26 cellular contexts compared by ENCODE assay signal in genomic region chr9:137650259-137650658, GRCh38. TPM values are rescaled to one million over a fixed set of nuclear protein-coding genes. Genes with fewer than 3 reads are reported as not detected.
DNase-seq lines count a peak whose midpoint lies in the region; ATAC-seq, FAIRE-seq and TF ChIP-seq lines count a peak whose summit lies in the region.
"Had no signal": no experiment of that assay in that cellular context is flagged by ENCODE, and none has a peak within 500 bp of the region (broad histone marks: within the 10 kb centered on the region; RNA-seq: fewer than 3 reads in every experiment).

No MANE protein-coding gene starts in this region.

- no peak overlapping the region for H3K27ac ChIP-seq in adrenal gland
- H3K27ac ChIP-seq: 22Rv1, prostate gland, sigmoid colon, stomach, tibial artery had no signal

- TF ChIP-seq CTCF in activated B cell treated with CpG ODN at 0.5 μM for 24 hours (IDR thresholded peaks at IDR 0.05) = no peak
- TF ChIP-seq CTCF in adrenal gland (IDR thresholded peaks at IDR 0.05) = no peak

- H3K4me3 Mint-ChIP-seq in T-helper 2 cell treated with Interferon-gamma antibody and Interleukin-4, amounts not matched to agents 5 μg/mL and 100 μg/mL, for 36 hours = no peak overlapping the region
- H3K4me3 Mint-ChIP-seq in activated B cell treated with CpG ODN at 0.5 μM for 24 hours = no peak overlapping the region
- no peak overlapping the region for H3K4me3 Mint-ChIP-seq in memory B cell
- H3K4me3 Mint-ChIP-seq: CD4-positive, alpha-beta T cell; T-helper 1 cell treated with Interleukin-12 subunit alpha and Interleukin-12 subunit beta and Interleukin-4 antibody, amounts not matched to agents 30 μg/mL and 1 μg/mL, for 36 hours had no signal

- H3K4me1 Mint-ChIP-seq in T-helper 2 cell treated with Interferon-gamma antibody and Interleukin-4, amounts not matched to agents 5 μg/mL and 100 μg/mL, for 36 hours (ENCODE audit: low read depth) = peaks cover 20% of the 10 kb centered on the region
- peaks cover 47% of the 10 kb centered on the region for H3K4me1 Mint-ChIP-seq in activated B cell treated with CpG ODN at 0.5 μM for 24 hours
- H3K4me1 Mint-ChIP-seq in memory B cell = peaks cover 28% of the 10 kb centered on the region

- H3K9me3 ChIP-seq in adrenal gland (replicated peaks in 1 of 3) = no peaks in the 10 kb centered on the region
- H3K9me3 ChIP-seq: prostate gland, sigmoid colon, stomach, tibial artery had no signal

- peaks cover 0 to 10% of the 10 kb centered on the region in 2 donors for H3K36me3 ChIP-seq in adrenal gland (replicated peaks in 1 of 2)
- H3K36me3 ChIP-seq: prostate gland had no signal

- H3K4me3 ChIP-seq in adrenal gland = no peak overlapping the region
- H3K4me3 ChIP-seq: lung, prostate gland, sigmoid colon, stomach, tibial artery had no signal

- peak overlapping the region; percentile 17 for H3K27ac Mint-ChIP-seq in T-helper 2 cell treated with Interferon-gamma antibody and Interleukin-4, amounts not matched to agents 5 μg/mL and 100 μg/mL, for 36 hours
- H3K27ac Mint-ChIP-seq in activated B cell treated with CpG ODN at 0.5 μM for 24 hours (no peak overlapping the region), memory B cell (no peak overlapping the region)
- H3K27ac Mint-ChIP-seq: CD4-positive, alpha-beta T cell; T-helper 1 cell treated with Interleukin-12 subunit alpha and Interleukin-12 subunit beta and Interleukin-4 antibody, amounts not matched to agents 30 μg/mL and 1 μg/mL, for 36 hours had no signal

- FAIRE-seq in GM12891 (lab: Jason Lieb, UNC) = peak; percentile 35
- FAIRE-seq: HepG2 had no signal

- no peaks in the 10 kb centered on the region for H3K27me3 Mint-ChIP-seq in T-helper 2 cell treated with Interferon-gamma antibody and Interleukin-4, amounts not matched to agents 5 μg/mL and 100 μg/mL, for 36 hours (ENCODE audit: low read depth)
- H3K27me3 Mint-ChIP-seq in activated B cell treated with CpG ODN at 0.5 μM for 24 hours (no peaks in the 10 kb centered on the region), memory B cell (no peaks in the 10 kb centered on the region)
- H3K27me3 Mint-ChIP-seq: CD4-positive, alpha-beta T cell had no signal

- DNase-seq in T-helper 2 cell treated with Interferon-gamma antibody and Interleukin-4, amounts not matched to agents 5 μg/mL and 100 μg/mL, for 36 hours (ENCODE audit: low spot score) = no peak
- no peak for DNase-seq in T-helper 2 cell
- DNase-seq in GM12891 (ENCODE audit: insufficient read length, low spot score) = no peak
- DNase-seq in activated B cell treated with CpG ODN at 0.5 μM for 24 hours = no peak
- no peak for DNase-seq in memory B cell (ENCODE audit: low spot score in 2 of 2)
- no peak for DNase-seq in DMS 273 treated with DMSO at 0.1 percent for 48 hours (lab: John Stamatoyannopoulos, UW)
- no peak for DNase-seq in mucosa of gallbladder (ENCODE audit: low spot score)
- DNase-seq in adrenal gland = no peak
- DNase-seq: activated CD4-positive, alpha-beta T cell treated with anti-CD3 and anti-CD28 coated beads, Interleukin-2, amount 50 U/mL, for 1 hour; activated CD8-positive, alpha-beta memory T cell treated with anti-CD3 and anti-CD28 coated beads, Interleukin-2, amount 50 U/mL, for 48 hours; CD4-positive, alpha-beta T cell; dermis blood vessel endothelial cell; HCEC 1CT; head of caudate nucleus; NCI-H1048; NCI-H187 treated with DMSO at 0.1 percent for 48 hours; NCI-H526 treated with DMSO at 0.1 percent for 48 hours; stimulated activated CD4-positive, alpha-beta T cell treated with anti-CD3 and anti-CD28 coated beads, Interleukin-15, amount 100 ng/mL, for 24 hours; stomach had no signal

- TF ChIP-seq POLR2A in GM12891 (IDR thresholded peaks at IDR 0.05; ENCODE audit: low read depth, low read length) = no peak
- no peak for TF ChIP-seq POLR2A in adrenal gland (IDR thresholded peaks at IDR 0.05)

- H3K4me1 ChIP-seq in adrenal gland (replicated peaks in 1 of 2) = peaks cover 0 to 14% of the 10 kb centered on the region in 2 donors
- H3K4me1 ChIP-seq: prostate gland had no signal

- CTCF ChIA-PET in activated B cell treated with CpG ODN at 0.5 μM for 24 hours (lab: Charles Lee) = no interaction called here

- ATAC-seq in activated B cell treated with CpG ODN at 0.5 μM for 24 hours (ENCODE audit: low read depth) (peak; percentile 48), memory B cell (ENCODE audit: low read depth) (peak; percentile 62)
- ATAC-seq: HepG2 had no signal

- POLR2A ChIA-PET in activated B cell treated with CpG ODN at 0.5 μM for 24 hours (lab: Charles Lee) = interaction anchor here (1.2 kb wide), 2 partner anchors 21 to 31 kb away, joined by 3 read pairs; partner anchors contain the start of gene EHMT1

- WGBS in adrenal gland, 4 donors = 78 to 88% (median 82%) methylated on average over 2 of the region's 2 CpGs

- H3K36me3 Mint-ChIP-seq in T-helper 2 cell treated with Interferon-gamma antibody and Interleukin-4, amounts not matched to agents 5 μg/mL and 100 μg/mL, for 36 hours (ENCODE audit: low read depth) = peaks cover 30% of the 10 kb centered on the region
- H3K36me3 Mint-ChIP-seq in activated B cell treated with CpG ODN at 0.5 μM for 24 hours (ENCODE audit: low read depth) (peaks cover 67% of the 10 kb centered on the region), memory B cell (peaks cover 33% of the 10 kb centered on the region)

- intact Hi-C loops in activated B cell treated with CpG ODN at 0.5 μM for 24 hours (cut with micrococcal nuclease) (no loop called here), adrenal gland (cut with DNase I) (no loop called here)

- no peaks in the 10 kb centered on the region for H3K9me3 Mint-ChIP-seq in T-helper 2 cell treated with Interferon-gamma antibody and Interleukin-4, amounts not matched to agents 5 μg/mL and 100 μg/mL, for 36 hours
- H3K9me3 Mint-ChIP-seq in activated B cell treated with CpG ODN at 0.5 μM for 24 hours (no peaks in the 10 kb centered on the region), memory B cell (no peaks in the 10 kb centered on the region)
- H3K9me3 Mint-ChIP-seq: CD4-positive, alpha-beta T cell; T-helper 1 cell treated with Interleukin-12 subunit alpha and Interleukin-12 subunit beta and Interleukin-4 antibody, amounts not matched to agents 30 μg/mL and 1 μg/mL, for 36 hours had no signal

- no peaks in the 10 kb centered on the region for H3K27me3 ChIP-seq in adrenal gland
- H3K27me3 ChIP-seq: sigmoid colon, stomach, tibial artery had no signal

TF ChIP-seq in GM12891, 5 proteins besides CTCF, POLR2A, EP300 and RAD21:
- TF ChIP-seq POU2F2 (IDR thresholded peaks at IDR 0.05; ENCODE audit: low read depth, low read length) = no peak; the same call in 1 of the 2 replicates
- TF ChIP-seq POLR2AphosphoS5 (IDR thresholded peaks at IDR 0.05; ENCODE audit: low read depth, low read length) = no peak
- no peak for TF ChIP-seq SPI1 (IDR thresholded peaks at IDR 0.05; ENCODE audit: low read depth, low read length)
- no peak for TF ChIP-seq PAX5 (IDR thresholded peaks at IDR 0.05; ENCODE audit: insufficient read depth, low read length, severe bottlenecking)
- TF ChIP-seq TAF1 (IDR thresholded peaks at IDR 0.05; ENCODE audit: low read depth, low read length) = no peak

RNA-seq across cellular contexts. Expression of gene EHMT1, which starts 31.5 kb away (rescaled TPM):
- 37.8 TPM for polyA plus RNA-seq in GM12891 (2012; ENCODE audit: low read depth, missing spikeins)
- total RNA-seq in activated B cell treated with CpG ODN at 0.5 μM for 24 hours (157 and 163 TPM in 2 replicates), mucosa of gallbladder (100 TPM), adrenal gland (100 to 1,000 TPM in 2 of 8 donors, 10 to 100 TPM in 6; 46.1 to 171 (median 73.8) TPM)
- polyA plus RNA-seq in adrenal gland = 100 to 1,000 TPM in 1 of 3 donors, 10 to 100 TPM in 2; 42.0 to 107 (median 75.2) TPM

RNA-seq across cellular contexts. Expression of gene ARRDC1, which starts 44.8 kb away (rescaled TPM):
- 15.7 TPM for polyA plus RNA-seq in GM12891 (2012; ENCODE audit: low read depth, missing spikeins)
- 56.9 and 58.3 TPM in 2 replicates for total RNA-seq in activated B cell treated with CpG ODN at 0.5 μM for 24 hours
- 134 TPM for total RNA-seq in mucosa of gallbladder
- total RNA-seq in adrenal gland = 10 to 100 TPM; 19.5 to 59.4 (median 35.7) TPM
- polyA plus RNA-seq in adrenal gland = 100 to 1,000 TPM in 2 of 3 donors, 10 to 100 TPM in 1; 14.1 to 194 (median 125) TPM

RNA-seq across cellular contexts. Expression of gene ZMYND19, which starts 59.9 kb away (rescaled TPM):
- 20.4 TPM for polyA plus RNA-seq in GM12891 (2012; ENCODE audit: low read depth, missing spikeins)
- total RNA-seq in activated B cell treated with CpG ODN at 0.5 μM for 24 hours = 21.9 and 25.1 TPM in 2 replicates
- 22.2 TPM for total RNA-seq in mucosa of gallbladder
- total RNA-seq in adrenal gland = 10 to 100 TPM in 7 of 8 donors, 1 to 10 TPM in 1; 5.2 to 26.2 (median 15.1) TPM
- 10 to 100 TPM in 2 of 3 donors, 1 to 10 TPM in 1; 7.9 to 33.5 (median 33.2) TPM for polyA plus RNA-seq in adrenal gland
